ENCODE assay signal across 8 cellular contexts in the genomic region with DNA sequence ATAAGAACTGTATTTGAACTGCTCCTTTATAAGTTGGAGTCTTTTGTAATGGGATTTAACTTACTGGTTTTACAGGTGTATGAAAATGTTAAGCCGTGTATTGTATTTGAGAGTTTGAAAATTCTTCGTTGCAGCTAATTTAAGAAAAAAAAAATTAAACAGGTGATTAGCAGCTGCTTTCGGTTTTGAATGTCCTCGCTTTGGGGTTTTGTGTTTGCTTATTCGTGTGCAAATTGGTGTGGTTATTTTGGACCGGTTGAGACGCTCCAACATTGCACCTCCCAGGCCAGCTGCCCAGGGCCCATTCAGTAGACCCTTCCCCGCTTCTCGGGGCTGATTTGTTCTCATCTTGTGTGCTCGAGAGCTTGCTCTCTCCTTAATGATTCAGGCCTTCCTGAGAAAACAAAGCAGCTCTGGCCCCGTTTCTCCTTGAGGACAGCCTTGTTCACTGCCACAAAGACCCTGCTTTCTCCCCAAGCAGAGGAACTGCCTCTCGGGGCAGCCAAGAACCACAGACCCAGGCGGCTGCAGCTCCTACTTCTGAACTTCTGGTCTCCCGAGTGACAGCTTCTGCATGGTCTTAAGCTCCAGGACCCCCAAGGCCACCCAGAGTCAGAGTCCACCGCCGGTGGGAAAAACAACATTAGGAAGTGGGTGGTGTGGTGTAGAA.
A peak's percentile ranks its signal among the peaks of the same experiment; 100 is the strongest.
DNase-seq lines count a peak whose midpoint lies in the region; ATAC-seq and TF ChIP-seq lines count a peak whose summit lies in the region.

No MANE protein-coding gene starts in this region.

- BruUV-seq in mammary epithelial cell (replicated peaks; lab: Mats Ljungman, UMichigan), result no TSS peak

- H3K27me3 ChIP-seq in BLaER1, result no peaks in the 10 kb centered on the region
- no peaks in the 10 kb centered on the region for H3K27me3 ChIP-seq in mammary epithelial cell (ENCODE audit: insufficient read depth, low read length)
- no peaks in the 10 kb centered on the region for H3K27me3 ChIP-seq in parathyroid adenoma (ENCODE audit: control insufficient read depth, insufficient read depth, low read length)

- peaks cover 92% of the 10 kb centered on the region for H3K4me1 ChIP-seq in BLaER1
- H3K4me1 ChIP-seq in mammary epithelial cell (ENCODE audit: insufficient read depth, low read length), result peaks cover 19% of the 10 kb centered on the region
- H3K4me1 ChIP-seq in parathyroid adenoma, result peaks cover 35% of the 10 kb centered on the region

- H2AFZ ChIP-seq in mammary epithelial cell (ENCODE audit: low read depth, low read length) (peak overlapping the region; percentile 15), parathyroid adenoma (peak overlapping the region; percentile 12)

- 66% methylated on average over 12 of the region's 16 CpGs for WGBS in mammary epithelial cell (ENCODE audit: low coverage, missing lambda C conversion rate)

- TF ChIP-seq CTCF in mammary epithelial cell (conservative IDR thresholded peaks at IDR 0.05 in 1 of 2, IDR thresholded peaks at IDR 0.05 in 1 of 2; ENCODE audit: extremely low read depth in 1 of 2, insufficient read depth in 1 of 2, low read depth in 1 of 2, low read length in 2 of 2) (no peak), parathyroid adenoma (IDR thresholded peaks at IDR 0.05) (no peak)

- no peak for DNase-seq in mammary epithelial cell
- DNase-seq in COR-L47 (lab: John Stamatoyannopoulos, UW), result no peak
- DNase-seq in HuH-7 (ENCODE audit: low spot score), result no peak
- DNase-seq in cerebellar nuclear complex (lab: John Stamatoyannopoulos, UW), result no peak

- CTCF ChIA-PET in mammary epithelial cell (lab: Charles Lee; ENCODE audit: low non-redundant PET), result no interaction called here

- dilution Hi-C loops in mammary epithelial cell (cut with HindIII; ENCODE audit: low sequenced_read_pairs), result no loop called here

- peak overlapping the region; percentile 47 for H3K4me3 ChIP-seq in BLaER1
- H3K4me3 ChIP-seq in mammary epithelial cell (replicated peaks in 1 of 3; ENCODE audit: insufficient read depth in 1 of 3, low read depth in 2 of 3, low read length in 3 of 3), result no peak overlapping the region
- no peak overlapping the region for H3K4me3 ChIP-seq in parathyroid adenoma (ENCODE audit: low read depth, low read length)

- H3K9ac ChIP-seq in BLaER1 (peak overlapping the region; percentile 67), mammary epithelial cell (ENCODE audit: insufficient read depth, low read length) (no peak overlapping the region), parathyroid adenoma (no peak overlapping the region)

- intact Hi-C loops in mammary epithelial cell (cut with micrococcal nuclease), result loop anchor here (5.0 kb wide), 1 partner anchor 100 kb away; a partner anchor contains a TSS

- H3K36me3 ChIP-seq in BLaER1 (peaks cover 70% of the 10 kb centered on the region), mammary epithelial cell (ENCODE audit: insufficient read depth, low read length) (no peaks in the 10 kb centered on the region), parathyroid adenoma (ENCODE audit: control insufficient read depth, insufficient read depth, low read length) (no peaks in the 10 kb centered on the region)

- peaks cover 14% of the 10 kb centered on the region for H3K79me2 ChIP-seq in mammary epithelial cell (ENCODE audit: insufficient read depth, low read length)
- peaks cover 74% of the 10 kb centered on the region for H3K79me2 ChIP-seq in parathyroid adenoma

- H4K20me1 ChIP-seq in BLaER1, result peaks cover 100% of the 10 kb centered on the region
- no peaks in the 10 kb centered on the region for H4K20me1 ChIP-seq in mammary epithelial cell (ENCODE audit: insufficient read depth, low read length)

- H3K4me2 ChIP-seq in BLaER1 (peak overlapping the region; percentile 75), mammary epithelial cell (ENCODE audit: insufficient read depth, low read depth, low read length) (peak overlapping the region; percentile 55), parathyroid adenoma (ENCODE audit: low read length) (peak overlapping the region; percentile 16)

- in situ Hi-C loops in mammary epithelial cell (cut with MboI; ENCODE audit: low sequenced_read_pairs in 2 of 2), result no loop called here

- H3K9me3 ChIP-seq in BLaER1, result no peaks in the 10 kb centered on the region
- H3K9me3 ChIP-seq in mammary epithelial cell (replicated peaks; ENCODE audit: insufficient read depth, low read length), result no peaks in the 10 kb centered on the region
- H3K9me3 ChIP-seq in parathyroid adenoma (ENCODE audit: control insufficient read depth, low read length), result no peaks in the 10 kb centered on the region

- H3K27ac ChIP-seq in BLaER1 (peak overlapping the region; percentile 77), mammary epithelial cell (ENCODE audit: insufficient read depth, low read depth, low read length) (no peak overlapping the region), parathyroid adenoma (peak overlapping the region; percentile 77)

- peak; percentile 52 for ATAC-seq in GM19023 (IDR thresholded peaks at IDR 0.05; ENCODE audit: unreplicated experiment)
- ATAC-seq in HG03432 (IDR thresholded peaks at IDR 0.05; ENCODE audit: unreplicated experiment), result peak; percentile 53

Comparison
In these comparisons a context has a peak if more than half of its experiments do, and no peak if none do; other contexts are left out.
1. H3K4me2 ChIP-seq: peak in every context shown above with its lines; median percentile 75 in BLaER1; 55 in mammary epithelial cell; 16 in parathyroid adenoma.